Comparison of ENCODE assay signal across 40 cellular contexts in the genomic region with DNA sequence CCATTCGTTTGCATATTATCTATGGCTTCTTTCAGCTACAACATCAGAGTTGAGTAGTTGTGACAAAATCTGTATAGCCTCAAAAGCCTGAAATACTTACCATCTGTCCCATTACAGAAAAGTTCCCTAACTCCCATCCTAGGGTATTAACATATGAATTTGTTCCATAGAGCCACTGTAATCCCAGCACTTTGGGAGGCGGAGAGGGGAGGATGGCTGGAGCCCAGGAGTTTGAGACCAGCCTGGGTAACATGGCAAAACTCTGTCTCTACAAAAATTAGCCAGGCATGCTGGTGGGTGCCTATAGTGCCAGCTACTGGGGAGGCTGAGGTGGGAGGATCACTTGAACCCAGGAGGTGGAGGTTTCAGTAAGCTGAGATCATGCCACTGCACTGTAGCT. TPM values are rescaled to one million over a fixed set of nuclear protein-coding genes. Genes with fewer than 3 reads are reported as not detected.
"Had no signal": no experiment of that assay in that cellular context is flagged by ENCODE, and none has a peak within 500 bp of the region (broad histone marks: within the 10 kb centered on the region; RNA-seq: fewer than 3 reads in every experiment).

No MANE protein-coding gene starts in this region.

- H3K4me3 Mint-ChIP-seq: activated CD4-positive, alpha-beta memory T cell treated with anti-CD3 and anti-CD28 coated beads, Interleukin-2, amount 10 ng/mL, durations not matched to agents 7 days and 5 days; activated CD4-positive, alpha-beta T cell treated with anti-CD3 and anti-CD28 coated beads for 36 hours; activated CD4-positive, alpha-beta T cell treated with anti-CD3 and anti-CD28 coated beads, Interleukin-2, amount 10 ng/mL, durations not matched to agents 7 days and 5 days; activated CD8-positive, alpha-beta memory T cell treated with anti-CD3 and anti-CD28 coated beads, Interleukin-2, amount 10 ng/mL, durations not matched to agents 7 days and 5 days; activated CD8-positive, alpha-beta T cell treated with anti-CD3 and anti-CD28 coated beads, Interleukin-2, amount 10 ng/mL, durations not matched to agents 7 days and 5 days; activated naive CD4-positive, alpha-beta T cell treated with anti-CD3 and anti-CD28 coated beads, Interleukin-2, amount 10 ng/mL, durations not matched to agents 7 days and 5 days; activated naive CD4-positive, alpha-beta T cell treated with anti-CD3 and anti-CD28 coated beads, Interleukin-2, amount 50 U/mL, for 24 hours; activated naive CD8-positive, alpha-beta T cell; activated naive CD8-positive, alpha-beta T cell treated with anti-CD3 and anti-CD28 coated beads, Interleukin-2, amount 10 ng/mL, durations not matched to agents 7 days and 5 days; activated naive CD8-positive, alpha-beta T cell treated with anti-CD3 and anti-CD28 coated beads, Interleukin-2, amount 50 U/mL, for 24 hours; activated T-cell treated with anti-CD3 and anti-CD28 coated beads, Interleukin-2, amount 50 U/mL, for 24 hours; brain; central memory CD8-positive, alpha-beta T cell; T-helper 1 cell treated with Interleukin-12 subunit alpha and Interleukin-12 subunit beta and Interleukin-4 antibody, amounts not matched to agents 30 μg/mL and 1 μg/mL, for 36 hours; T-helper 2 cell treated with Interferon-gamma antibody and Interleukin-4, amounts not matched to agents 5 μg/mL and 100 μg/mL, for 36 hours had no signal

- H3K4me3 ChIP-seq: ascending aorta, cardiac muscle cell had no signal

- DNase-seq: activated CD4-positive, alpha-beta memory T cell treated with anti-CD3 and anti-CD28 coated beads, Interleukin-2, amount 10 ng/mL, durations not matched to agents 7 days and 5 days; activated CD4-positive, alpha-beta T cell treated with anti-CD3 and anti-CD28 coated beads for 1 hour; activated CD4-positive, alpha-beta T cell treated with anti-CD3 and anti-CD28 coated beads for 36 hours; activated CD4-positive, alpha-beta T cell treated with anti-CD3 and anti-CD28 coated beads for 48 hours; activated CD4-positive, alpha-beta T cell treated with anti-CD3 and anti-CD28 coated beads, Interleukin-2, amount 10 ng/mL, durations not matched to agents 7 days and 5 days; activated CD4-positive, alpha-beta T cell treated with anti-CD3 and anti-CD28 coated beads, Interleukin-2, amount 50 U/mL, for 48 hours; activated CD4-positive, CD25-positive, alpha-beta regulatory T cell; activated CD8-positive, alpha-beta memory T cell treated with anti-CD3 and anti-CD28 coated beads for 24 hours; activated CD8-positive, alpha-beta memory T cell treated with anti-CD3 and anti-CD28 coated beads, Interleukin-2, amount 10 ng/mL, durations not matched to agents 7 days and 5 days; activated CD8-positive, alpha-beta memory T cell treated with anti-CD3 and anti-CD28 coated beads, Interleukin-2, amount 50 U/mL, for 48 hours; activated CD8-positive, alpha-beta T cell treated with anti-CD3 and anti-CD28 coated beads, Interleukin-2, amount 10 ng/mL, durations not matched to agents 7 days and 5 days; activated effector memory CD4-positive, alpha-beta T cell treated with Interleukin-2 at 50 U/mL for 16 hours; activated gamma-delta T cell; activated naive CD4-positive, alpha-beta T cell treated with anti-CD3 and anti-CD28 coated beads, Interleukin-2, amount 10 ng/mL, durations not matched to agents 7 days and 5 days; activated naive CD4-positive, alpha-beta T cell treated with Interleukin-2 at 50 U/mL for 16 hours; activated naive CD8-positive, alpha-beta T cell treated with anti-CD3 and anti-CD28 coated beads, Interleukin-2, amount 10 ng/mL, durations not matched to agents 7 days and 5 days; activated naive CD8-positive, alpha-beta T cell treated with anti-CD3 and anti-CD28 coated beads, Interleukin-2, amount 50 U/mL, for 24 hours; activated T-cell treated with anti-CD3 and anti-CD28 coated beads, Interleukin-2, amount 50 U/mL, for 24 hours; activated T-cell treated with anti-CD3 and anti-CD28 coated beads, Interleukin-2, amount 50 U/mL, for 48 hours; amygdala; anterior cingulate cortex; caudate nucleus; cerebellar nuclear complex; T-helper 2 cell; T-helper 9 cell had no signal

- FAIRE-seq: bronchial epithelial cell, TTC549 had no signal

- H3K27me3 ChIP-seq: ascending aorta, cardiac muscle cell had no signal

- H3K9me3 Mint-ChIP-seq: activated CD4-positive, alpha-beta memory T cell treated with anti-CD3 and anti-CD28 coated beads, Interleukin-2, amount 10 ng/mL, durations not matched to agents 7 days and 5 days; activated CD4-positive, alpha-beta T cell treated with anti-CD3 and anti-CD28 coated beads, Interleukin-2, amount 10 ng/mL, durations not matched to agents 7 days and 5 days; activated naive CD4-positive, alpha-beta T cell treated with anti-CD3 and anti-CD28 coated beads, Interleukin-2, amount 10 ng/mL, durations not matched to agents 7 days and 5 days; activated naive CD4-positive, alpha-beta T cell treated with anti-CD3 and anti-CD28 coated beads, Interleukin-2, amount 50 U/mL, for 24 hours; activated naive CD8-positive, alpha-beta T cell treated with anti-CD3 and anti-CD28 coated beads, Interleukin-2, amount 10 ng/mL, durations not matched to agents 7 days and 5 days; activated naive CD8-positive, alpha-beta T cell treated with anti-CD3 and anti-CD28 coated beads, Interleukin-2, amount 50 U/mL, for 24 hours; activated T-cell treated with anti-CD3 and anti-CD28 coated beads, Interleukin-2, amount 50 U/mL, for 24 hours; activated T-helper 2 cell treated with anti-CD3 and anti-CD28 coated beads, Interferon-gamma antibody, Interleukin-2, Interleukin-4, amounts not matched to agents 10 μg/mL and 5 μg/mL and 100 μg/mL, durations not matched to agents 14 hours and 24 hours and 36 hours; brain; central memory CD8-positive, alpha-beta T cell; T-helper 1 cell treated with Interleukin-12 subunit alpha and Interleukin-12 subunit beta and Interleukin-4 antibody, amounts not matched to agents 30 μg/mL and 1 μg/mL, for 36 hours; T-helper 2 cell treated with Interferon-gamma antibody and Interleukin-4, amounts not matched to agents 5 μg/mL and 100 μg/mL, for 36 hours had no signal

- H3K27me3 Mint-ChIP-seq: activated CD4-positive, alpha-beta memory T cell treated with anti-CD3 and anti-CD28 coated beads, Interleukin-2, amount 10 ng/mL, durations not matched to agents 7 days and 5 days; activated CD4-positive, alpha-beta T cell treated with anti-CD3 and anti-CD28 coated beads for 36 hours; activated CD4-positive, alpha-beta T cell treated with anti-CD3 and anti-CD28 coated beads, Interleukin-2, amount 10 ng/mL, durations not matched to agents 7 days and 5 days; activated CD8-positive, alpha-beta memory T cell treated with anti-CD3 and anti-CD28 coated beads, Interleukin-2, amount 10 ng/mL, durations not matched to agents 7 days and 5 days; activated naive CD4-positive, alpha-beta T cell treated with anti-CD3 and anti-CD28 coated beads, Interleukin-2, amount 10 ng/mL, durations not matched to agents 7 days and 5 days; activated naive CD4-positive, alpha-beta T cell treated with anti-CD3 and anti-CD28 coated beads, Interleukin-2, amount 50 U/mL, for 24 hours; activated naive CD8-positive, alpha-beta T cell; activated naive CD8-positive, alpha-beta T cell treated with anti-CD3 and anti-CD28 coated beads, Interleukin-2, amount 10 ng/mL, durations not matched to agents 7 days and 5 days; activated naive CD8-positive, alpha-beta T cell treated with anti-CD3 and anti-CD28 coated beads, Interleukin-2, amount 50 U/mL, for 24 hours; central memory CD8-positive, alpha-beta T cell had no signal

- H3K36me3 ChIP-seq: ascending aorta, cardiac muscle cell had no signal

- ATAC-seq: activated CD4-positive, alpha-beta T cell treated with anti-CD3 and anti-CD28 coated beads for 36 hours; activated CD4-positive, CD25-positive, alpha-beta regulatory T cell treated with anti-CD3 and anti-CD28 coated beads, Interleukin-2, amount 50 U/mL, for 24 hours; activated CD8-positive, alpha-beta memory T cell treated with anti-CD3 and anti-CD28 coated beads, Interleukin-2, amount 10 ng/mL, durations not matched to agents 7 days and 5 days; activated CD8-positive, alpha-beta T cell treated with anti-CD3 and anti-CD28 coated beads, Interleukin-2, amount 10 ng/mL, durations not matched to agents 7 days and 5 days; activated naive CD8-positive, alpha-beta T cell treated with anti-CD3 and anti-CD28 coated beads, Interleukin-2, amount 50 U/mL, for 24 hours had no signal

- H3K36me3 Mint-ChIP-seq: activated CD8-positive, alpha-beta memory T cell treated with anti-CD3 and anti-CD28 coated beads, Interleukin-2, amount 10 ng/mL, durations not matched to agents 7 days and 5 days; activated naive CD4-positive, alpha-beta T cell treated with anti-CD3 and anti-CD28 coated beads, Interleukin-2, amount 10 ng/mL, durations not matched to agents 7 days and 5 days; activated naive CD4-positive, alpha-beta T cell treated with anti-CD3 and anti-CD28 coated beads, Interleukin-2, amount 50 U/mL, for 24 hours; activated naive CD8-positive, alpha-beta T cell; activated naive CD8-positive, alpha-beta T cell treated with anti-CD3 and anti-CD28 coated beads, Interleukin-2, amount 10 ng/mL, durations not matched to agents 7 days and 5 days; brain had no signal

- H3K4me1 Mint-ChIP-seq: activated CD4-positive, alpha-beta memory T cell treated with anti-CD3 and anti-CD28 coated beads, Interleukin-2, amount 10 ng/mL, durations not matched to agents 7 days and 5 days; activated CD4-positive, alpha-beta T cell treated with anti-CD3 and anti-CD28 coated beads, Interleukin-2, amount 10 ng/mL, durations not matched to agents 7 days and 5 days; activated naive CD4-positive, alpha-beta T cell treated with anti-CD3 and anti-CD28 coated beads, Interleukin-2, amount 10 ng/mL, durations not matched to agents 7 days and 5 days; activated naive CD4-positive, alpha-beta T cell treated with anti-CD3 and anti-CD28 coated beads, Interleukin-2, amount 50 U/mL, for 24 hours; activated naive CD8-positive, alpha-beta T cell treated with anti-CD3 and anti-CD28 coated beads, Interleukin-2, amount 10 ng/mL, durations not matched to agents 7 days and 5 days; central memory CD8-positive, alpha-beta T cell had no signal

- H3K27ac Mint-ChIP-seq: activated CD4-positive, alpha-beta memory T cell treated with anti-CD3 and anti-CD28 coated beads, Interleukin-2, amount 10 ng/mL, durations not matched to agents 7 days and 5 days; activated CD4-positive, alpha-beta T cell treated with anti-CD3 and anti-CD28 coated beads for 36 hours; activated CD4-positive, alpha-beta T cell treated with anti-CD3 and anti-CD28 coated beads, Interleukin-2, amount 10 ng/mL, durations not matched to agents 7 days and 5 days; activated CD8-positive, alpha-beta memory T cell treated with anti-CD3 and anti-CD28 coated beads, Interleukin-2, amount 10 ng/mL, durations not matched to agents 7 days and 5 days; activated CD8-positive, alpha-beta T cell treated with anti-CD3 and anti-CD28 coated beads, Interleukin-2, amount 10 ng/mL, durations not matched to agents 7 days and 5 days; activated naive CD4-positive, alpha-beta T cell treated with anti-CD3 and anti-CD28 coated beads, Interleukin-2, amount 10 ng/mL, durations not matched to agents 7 days and 5 days; activated naive CD4-positive, alpha-beta T cell treated with anti-CD3 and anti-CD28 coated beads, Interleukin-2, amount 50 U/mL, for 24 hours; activated naive CD8-positive, alpha-beta T cell; activated naive CD8-positive, alpha-beta T cell treated with anti-CD3 and anti-CD28 coated beads, Interleukin-2, amount 10 ng/mL, durations not matched to agents 7 days and 5 days; activated naive CD8-positive, alpha-beta T cell treated with anti-CD3 and anti-CD28 coated beads, Interleukin-2, amount 50 U/mL, for 24 hours; activated T-cell treated with anti-CD3 and anti-CD28 coated beads, Interleukin-2, amount 50 U/mL, for 24 hours; activated T-helper 2 cell treated with anti-CD3 and anti-CD28 coated beads, Interferon-gamma antibody, Interleukin-2, Interleukin-4, amounts not matched to agents 10 μg/mL and 5 μg/mL and 100 μg/mL, durations not matched to agents 14 hours and 24 hours and 36 hours; T-helper 1 cell treated with Interleukin-12 subunit alpha and Interleukin-12 subunit beta and Interleukin-4 antibody, amounts not matched to agents 30 μg/mL and 1 μg/mL, for 36 hours; T-helper 2 cell treated with Interferon-gamma antibody and Interleukin-4, amounts not matched to agents 5 μg/mL and 100 μg/mL, for 36 hours had no signal

- H3K9me3 ChIP-seq: ascending aorta had no signal

- H3K27ac ChIP-seq: ascending aorta, cardiac muscle cell, VCaP had no signal

RNA-seq across cellular contexts. Expression of a gene that starts 53.1 kb away (rescaled TPM):
- total RNA-seq: activated CD4-positive, alpha-beta memory T cell treated with anti-CD3 and anti-CD28 coated beads, Interleukin-2, amount 10 ng/mL, durations not matched to agents 7 days and 5 days; activated CD4-positive, alpha-beta T cell treated with anti-CD3 and anti-CD28 coated beads for 36 hours; activated CD4-positive, alpha-beta T cell treated with anti-CD3 and anti-CD28 coated beads, Interleukin-2, amount 10 ng/mL, durations not matched to agents 7 days and 5 days; activated CD8-positive, alpha-beta memory T cell treated with anti-CD3 and anti-CD28 coated beads, Interleukin-2, amount 10 ng/mL, durations not matched to agents 7 days and 5 days; activated CD8-positive, alpha-beta T cell treated with anti-CD3 and anti-CD28 coated beads, Interleukin-2, amount 10 ng/mL, durations not matched to agents 7 days and 5 days; activated naive CD8-positive, alpha-beta T cell treated with anti-CD3 and anti-CD28 coated beads, Interleukin-2, amount 10 ng/mL, durations not matched to agents 7 days and 5 days; activated T-helper 2 cell treated with anti-CD3 and anti-CD28 coated beads, Interferon-gamma antibody, Interleukin-2, Interleukin-4, amounts not matched to agents 10 μg/mL and 5 μg/mL and 100 μg/mL, durations not matched to agents 14 hours and 24 hours and 36 hours; ascending aorta; bronchial epithelial cell; cardiac muscle cell; chondrocyte had no signal
- polyA plus RNA-seq: adipose tissue, cardiac muscle cell had no signal
